23 cellular contexts compared by ENCODE assay signal in genomic region chr12:14814082-14814481, GRCh38. TPM values are rescaled to one million over a fixed set of nuclear protein-coding genes. Genes with fewer than 3 reads are reported as not detected.
"Had no signal": no experiment of that assay in that cellular context is flagged by ENCODE, and none has a peak within 500 bp of the region (broad histone marks: within the 10 kb centered on the region; RNA-seq: fewer than 3 reads in every experiment).

SMCO3 (minus strand) TSS chr12:14814182; CDS start chr12:14806680, 7,502 bp downstream.

- H3K4me3 Mint-ChIP-seq: activated naive CD8-positive, alpha-beta T cell treated with anti-CD3 and anti-CD28 coated beads for 36 hours; endodermal cell; naive thymus-derived CD4-positive, alpha-beta T cell; stimulated activated naive CD8-positive, alpha-beta T cell treated with anti-CD3 and anti-CD28 coated beads, Interleukin-15, Interleukin-2, amounts not matched to agents 100 ng/mL and 50 ng/mL, for 24 hours; T-helper 1 cell treated with Interleukin-12 subunit alpha and Interleukin-12 subunit beta and Interleukin-4 antibody, amounts not matched to agents 30 μg/mL and 1 μg/mL, for 36 hours had no signal

- ATAC-seq: activated CD4-positive, CD25-positive, alpha-beta regulatory T cell treated with anti-CD3 and anti-CD28 coated beads, Interleukin-2, amount 50 U/mL, for 24 hours; body of pancreas; foreskin keratinocyte; left colon; naive thymus-derived CD4-positive, alpha-beta T cell had no signal

- H3K36me3 Mint-ChIP-seq: activated naive CD8-positive, alpha-beta T cell treated with anti-CD3 and anti-CD28 coated beads for 36 hours had no signal

- H3K27me3 ChIP-seq: body of pancreas, colonic mucosa, foreskin keratinocyte, SJSA1, transverse colon had no signal

- H3K27ac Mint-ChIP-seq: activated naive CD8-positive, alpha-beta T cell treated with anti-CD3 and anti-CD28 coated beads for 36 hours; endodermal cell; naive thymus-derived CD4-positive, alpha-beta T cell; stimulated activated naive CD8-positive, alpha-beta T cell treated with anti-CD3 and anti-CD28 coated beads, Interleukin-15, Interleukin-2, amounts not matched to agents 100 ng/mL and 50 ng/mL, for 24 hours; T-helper 1 cell treated with Interleukin-12 subunit alpha and Interleukin-12 subunit beta and Interleukin-4 antibody, amounts not matched to agents 30 μg/mL and 1 μg/mL, for 36 hours had no signal

- H3K9me3 ChIP-seq: body of pancreas, colonic mucosa, SJSA1, transverse colon had no signal

- DNase-seq: activated CD4-positive, alpha-beta T cell treated with anti-CD3 and anti-CD28 coated beads, Interleukin-2, amount 50 U/mL, for 1 hour; activated gamma-delta T cell; activated naive CD8-positive, alpha-beta T cell treated with anti-CD3 and anti-CD28 coated beads for 36 hours; amygdala; body of pancreas; central memory CD4-positive, alpha-beta T cell; colonic mucosa; endodermal cell; foreskin keratinocyte; hippocampal formation; islet precursor cell; left colon; mammary epithelial cell; naive thymus-derived CD4-positive, alpha-beta T cell; nucleus accumbens; stimulated activated CD4-positive, alpha-beta T cell treated with anti-CD3 and anti-CD28 coated beads, Interleukin-12 subunit alpha, Interleukin-12 subunit beta, amount 100 ng/mL, for 4 hours; stimulated activated CD4-positive, alpha-beta T cell treated with anti-CD3 and anti-CD28 coated beads, Interleukin-1b, Interleukin-23, amount 100 ng/mL, for 48 hours; stimulated activated CD8-positive, alpha-beta memory T cell treated with anti-CD3 and anti-CD28 coated beads, Interleukin-4, amount 100 ng/mL, for 48 hours; transverse colon had no signal

- H3K27ac ChIP-seq: body of pancreas, colonic mucosa, foreskin keratinocyte, SJSA1, transverse colon had no signal

- H3K36me3 ChIP-seq: colonic mucosa, SJSA1, transverse colon had no signal

- H3K4me1 Mint-ChIP-seq: endodermal cell had no signal

- H3K9me3 Mint-ChIP-seq: stimulated activated naive CD8-positive, alpha-beta T cell treated with anti-CD3 and anti-CD28 coated beads, Interleukin-15, Interleukin-2, amounts not matched to agents 100 ng/mL and 50 ng/mL, for 24 hours; T-helper 1 cell treated with Interleukin-12 subunit alpha and Interleukin-12 subunit beta and Interleukin-4 antibody, amounts not matched to agents 30 μg/mL and 1 μg/mL, for 36 hours had no signal

- H3K27me3 Mint-ChIP-seq: activated naive CD8-positive, alpha-beta T cell treated with anti-CD3 and anti-CD28 coated beads for 36 hours; stimulated activated naive CD8-positive, alpha-beta T cell treated with anti-CD3 and anti-CD28 coated beads, Interleukin-15, Interleukin-2, amounts not matched to agents 100 ng/mL and 50 ng/mL, for 24 hours had no signal

- H3K4me3 ChIP-seq: body of pancreas, colonic mucosa, SJSA1, transverse colon had no signal

RNA-seq across cellular contexts. Expression of gene SMCO3, which starts in this region (rescaled TPM):
- polyA plus RNA-seq: foreskin keratinocyte; mammary epithelial cell; naive thymus-derived CD4-positive, alpha-beta T cell had no signal
